In the genomic region with DNA sequence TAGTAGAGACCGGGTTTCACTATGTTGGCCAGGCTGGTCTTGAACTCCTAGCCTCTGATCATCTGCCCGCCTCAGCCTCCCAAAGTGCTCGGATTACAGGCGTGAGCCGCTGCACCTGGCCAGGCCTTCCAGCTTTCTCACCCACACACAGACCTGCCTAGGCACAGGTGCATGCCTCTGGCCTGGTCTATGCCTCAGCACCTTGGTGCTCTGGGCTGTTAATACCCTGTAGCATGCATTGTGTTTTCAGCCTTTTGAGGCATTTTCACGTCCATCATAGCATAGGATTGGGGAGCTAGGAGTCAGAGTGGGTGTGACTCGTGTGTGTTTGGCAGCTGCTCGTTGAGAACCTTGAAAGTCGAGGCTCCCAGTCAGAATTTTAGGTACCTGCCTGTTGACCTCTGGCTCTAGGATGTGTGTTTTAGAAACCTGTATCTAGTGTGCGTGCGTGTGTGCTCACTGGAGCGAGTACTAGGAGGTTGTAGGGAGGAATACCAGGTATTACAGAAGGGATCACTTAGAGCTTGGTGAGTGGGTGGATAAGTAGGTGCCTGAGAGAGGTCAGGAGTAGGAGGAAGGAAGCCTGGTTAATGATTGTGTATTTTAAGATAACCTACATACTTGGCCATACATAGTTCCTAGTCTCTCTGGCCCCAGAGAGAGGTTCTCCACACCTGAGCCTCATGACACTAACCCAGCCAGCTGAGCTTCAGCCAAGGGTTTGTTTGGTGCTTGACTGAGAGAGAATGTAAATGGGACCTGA, we compare ENCODE assay signal across 14 cellular contexts. TPM values are rescaled to one million over a fixed set of nuclear protein-coding genes. Genes with fewer than 3 reads are reported as not detected.
DNase-seq lines count a peak whose midpoint lies in the region; ATAC-seq and TF ChIP-seq lines count a peak whose summit lies in the region.
"Had no signal": no experiment of that assay in that cellular context is flagged by ENCODE, and none has a peak within 500 bp of the region (broad histone marks: within the 10 kb centered on the region; RNA-seq: fewer than 3 reads in every experiment).

No MANE protein-coding gene starts in this region.

- POLR2A ChIA-PET in activated CD8-positive, alpha-beta T cell treated with anti-CD3 and anti-CD28 coated beads for 36 hours (lab: Charles Lee), result interaction anchor here (0.7 kb wide), 1 partner anchor 13 kb away, joined by 3 read pairs; no protein-coding TSS in a partner anchor
- POLR2A ChIA-PET in activated CD8-positive, alpha-beta T cell treated with anti-CD3 and anti-CD28 coated beads, Interleukin-2, amount 10 ng/mL, durations not matched to agents 7 days and 5 days (lab: Charles Lee), result interaction anchor here (0.9 kb wide), 1 partner anchor 18 kb away, joined by 3 read pairs; no protein-coding TSS in a partner anchor
- POLR2A ChIA-PET in RWPE1 (lab: Yijun Ruan, JAX; ENCODE audit: low non-redundant PET), result no interaction called here

- no peak for TF ChIP-seq CTCF in activated CD8-positive, alpha-beta T cell treated with anti-CD3 and anti-CD28 coated beads for 36 hours (IDR thresholded peaks at IDR 0.05)
- TF ChIP-seq CTCF in RWPE1 (conservative IDR thresholded peaks at IDR 0.05; ENCODE audit: low read depth) (no peak), foreskin fibroblast (IDR thresholded peaks at IDR 0.05; ENCODE audit: low read depth, low read length) (no peak)

- no peaks in the 10 kb centered on the region for H3K9me3 Mint-ChIP-seq in activated CD8-positive, alpha-beta T cell treated with anti-CD3 and anti-CD28 coated beads for 36 hours
- H3K9me3 Mint-ChIP-seq in activated CD8-positive, alpha-beta T cell treated with anti-CD3 and anti-CD28 coated beads, Interleukin-2, amount 10 ng/mL, durations not matched to agents 7 days and 5 days (ENCODE audit: insufficient read depth), result no peaks in the 10 kb centered on the region
- no peaks in the 10 kb centered on the region for H3K9me3 Mint-ChIP-seq in stimulated activated naive B cell treated with anti-CD40 and anti-IgM and Interleukin-4, amounts not matched to agents 10 μg/mL and 1 μg/mL and 100 μg/mL, for 72 hours
- H3K9me3 Mint-ChIP-seq: activated T-cell treated with anti-CD3 and anti-CD28 coated beads, Interleukin-2, amount 50 U/mL, for 4 hours had no signal

- ATAC-seq in activated CD8-positive, alpha-beta T cell treated with anti-CD3 and anti-CD28 coated beads for 36 hours, result no peak
- ATAC-seq in activated CD8-positive, alpha-beta T cell treated with anti-CD3 and anti-CD28 coated beads, Interleukin-2, amount 10 ng/mL, durations not matched to agents 7 days and 5 days, result no peak
- ATAC-seq in left colon, result peak; percentile 92
- peak; percentile 33 to 51 for ATAC-seq in stimulated activated naive B cell treated with anti-CD40 and anti-IgM and Interleukin-4, amounts not matched to agents 10 μg/mL and 1 μg/mL and 100 μg/mL, for 72 hours (replicated peaks)
- no peak for ATAC-seq in GM21526 (IDR thresholded peaks at IDR 0.05; ENCODE audit: low FRiP score, unreplicated experiment)

- DNase-seq in activated CD8-positive, alpha-beta T cell treated with anti-CD3 and anti-CD28 coated beads for 36 hours, result no peak
- no peak for DNase-seq in activated CD8-positive, alpha-beta T cell treated with anti-CD3 and anti-CD28 coated beads, Interleukin-2, amount 10 ng/mL, durations not matched to agents 7 days and 5 days
- DNase-seq in RWPE1 (ENCODE audit: low spot score), result no peak
- peak in 1 of 2 donors; percentile 29 for DNase-seq in left colon
- DNase-seq in stimulated activated naive B cell treated with anti-CD40 and anti-IgM and Interleukin-4, amounts not matched to agents 10 μg/mL and 1 μg/mL and 100 μg/mL, for 72 hours, result no peak
- no peak for DNase-seq in foreskin fibroblast
- no peak for DNase-seq in NCI-H1694 treated with DMSO at 0.1 percent for 48 hours (lab: John Stamatoyannopoulos, UW)
- DNase-seq: activated T-cell treated with anti-CD3 and anti-CD28 coated beads, Interleukin-2, amount 50 U/mL, for 4 hours; GDM1; NCI-H1092 treated with DMSO at 0.1 percent for 48 hours; NK-92 treated with Interleukin-12 subunit alpha and Interleukin-12 subunit beta, amount 100 ng/mL, for 24 hours; spleen had no signal

- no peak overlapping the region for H3K4me3 Mint-ChIP-seq in activated CD8-positive, alpha-beta T cell treated with anti-CD3 and anti-CD28 coated beads for 36 hours
- no peak overlapping the region for H3K4me3 Mint-ChIP-seq in activated CD8-positive, alpha-beta T cell treated with anti-CD3 and anti-CD28 coated beads, Interleukin-2, amount 10 ng/mL, durations not matched to agents 7 days and 5 days
- peak overlapping the region; percentile 11 to 28 for H3K4me3 Mint-ChIP-seq in stimulated activated naive B cell treated with anti-CD40 and anti-IgM and Interleukin-4, amounts not matched to agents 10 μg/mL and 1 μg/mL and 100 μg/mL, for 72 hours
- H3K4me3 Mint-ChIP-seq: activated T-cell treated with anti-CD3 and anti-CD28 coated beads, Interleukin-2, amount 50 U/mL, for 4 hours had no signal

- peak overlapping the region; percentile 17 for H3K27ac Mint-ChIP-seq in activated CD8-positive, alpha-beta T cell treated with anti-CD3 and anti-CD28 coated beads for 36 hours
- no peak overlapping the region for H3K27ac Mint-ChIP-seq in activated CD8-positive, alpha-beta T cell treated with anti-CD3 and anti-CD28 coated beads, Interleukin-2, amount 10 ng/mL, durations not matched to agents 7 days and 5 days
- H3K27ac Mint-ChIP-seq in stimulated activated naive B cell treated with anti-CD40 and anti-IgM and Interleukin-4, amounts not matched to agents 10 μg/mL and 1 μg/mL and 100 μg/mL, for 72 hours, result peak overlapping the region; percentile 68

- CTCF ChIA-PET in activated CD8-positive, alpha-beta T cell treated with anti-CD3 and anti-CD28 coated beads for 36 hours (lab: Charles Lee), result interaction anchor here (1.3 to 1.6 kb wide), 3 partner anchors 20 to 52 kb away, joined by 3 to 4 read pairs (median 4); a partner anchor contains a TSS
- CTCF ChIA-PET in activated CD8-positive, alpha-beta T cell treated with anti-CD3 and anti-CD28 coated beads, Interleukin-2, amount 10 ng/mL, durations not matched to agents 7 days and 5 days (lab: Charles Lee), result interaction anchor here (1.2 kb wide), 2 partner anchors 20 to 24 kb away, joined by 4 to 5 read pairs; a partner anchor contains a TSS
- CTCF ChIA-PET in RWPE1 (lab: Yijun Ruan, JAX), result interaction anchor here (0.6 to 1.3 kb wide), 4 partner anchors 51 to 699 kb away, joined by 3 to 4 read pairs (median 3); no protein-coding TSS in a partner anchor

- H3K4me1 Mint-ChIP-seq in activated CD8-positive, alpha-beta T cell treated with anti-CD3 and anti-CD28 coated beads for 36 hours (ENCODE audit: low read depth), result peaks cover 67% of the 10 kb centered on the region
- peaks cover 35% of the 10 kb centered on the region for H3K4me1 Mint-ChIP-seq in activated CD8-positive, alpha-beta T cell treated with anti-CD3 and anti-CD28 coated beads, Interleukin-2, amount 10 ng/mL, durations not matched to agents 7 days and 5 days (ENCODE audit: low read depth)
- peaks cover 29 to 65% of the 10 kb centered on the region in 2 donors for H3K4me1 Mint-ChIP-seq in stimulated activated naive B cell treated with anti-CD40 and anti-IgM and Interleukin-4, amounts not matched to agents 10 μg/mL and 1 μg/mL and 100 μg/mL, for 72 hours

- peaks cover 55% of the 10 kb centered on the region for H3K36me3 Mint-ChIP-seq in activated CD8-positive, alpha-beta T cell treated with anti-CD3 and anti-CD28 coated beads for 36 hours (ENCODE audit: low read depth)
- H3K36me3 Mint-ChIP-seq in activated CD8-positive, alpha-beta T cell treated with anti-CD3 and anti-CD28 coated beads, Interleukin-2, amount 10 ng/mL, durations not matched to agents 7 days and 5 days (ENCODE audit: low read depth), result peaks cover 64% of the 10 kb centered on the region
- peaks cover 27 to 56% of the 10 kb centered on the region in 2 donors for H3K36me3 Mint-ChIP-seq in stimulated activated naive B cell treated with anti-CD40 and anti-IgM and Interleukin-4, amounts not matched to agents 10 μg/mL and 1 μg/mL and 100 μg/mL, for 72 hours

- H3K27ac ChIP-seq in RWPE1, result peak overlapping the region; percentile 48
- H3K27ac ChIP-seq: spleen had no signal

- no peak overlapping the region for H3K4me3 ChIP-seq in foreskin fibroblast (ENCODE audit: low read depth in 1 of 2, low read length in 2 of 2)
- H3K4me3 ChIP-seq: spleen had no signal

- intact Hi-C loops in activated CD8-positive, alpha-beta T cell treated with anti-CD3 and anti-CD28 coated beads for 36 hours (cut with micrococcal nuclease), result no loop called here
- intact Hi-C loops in left colon (cut with DNase I, micrococcal nuclease), result no loop called here

- no peaks in the 10 kb centered on the region for H3K27me3 Mint-ChIP-seq in activated CD8-positive, alpha-beta T cell treated with anti-CD3 and anti-CD28 coated beads for 36 hours
- H3K27me3 Mint-ChIP-seq in activated CD8-positive, alpha-beta T cell treated with anti-CD3 and anti-CD28 coated beads, Interleukin-2, amount 10 ng/mL, durations not matched to agents 7 days and 5 days (ENCODE audit: low read depth), result no peaks in the 10 kb centered on the region
- no peaks in the 10 kb centered on the region for H3K27me3 Mint-ChIP-seq in stimulated activated naive B cell treated with anti-CD40 and anti-IgM and Interleukin-4, amounts not matched to agents 10 μg/mL and 1 μg/mL and 100 μg/mL, for 72 hours

RNA-seq across cellular contexts. Expression of a gene that starts 20.0 kb away (rescaled TPM):
- total RNA-seq in activated CD8-positive, alpha-beta T cell treated with anti-CD3 and anti-CD28 coated beads for 36 hours, result 100 to 1,000 TPM in 1 of 2 experiments, 10 to 100 TPM in 1; 99.1 to 102 TPM
- 10 to 100 TPM; 87.0 to 87.4 TPM for total RNA-seq in activated CD8-positive, alpha-beta T cell treated with anti-CD3 and anti-CD28 coated beads, Interleukin-2, amount 10 ng/mL, durations not matched to agents 7 days and 5 days
- 10 to 100 TPM; 51.3 to 60.9 TPM for total RNA-seq in left colon

RNA-seq across cellular contexts. Expression of a gene that starts 29.8 kb away (rescaled TPM):
- total RNA-seq in activated CD8-positive, alpha-beta T cell treated with anti-CD3 and anti-CD28 coated beads for 36 hours, result under 1 TPM; 0.25 to 0.40 TPM
- under 1 TPM; 0.37 to 0.39 TPM for total RNA-seq in activated CD8-positive, alpha-beta T cell treated with anti-CD3 and anti-CD28 coated beads, Interleukin-2, amount 10 ng/mL, durations not matched to agents 7 days and 5 days
- total RNA-seq in left colon, result 100 to 1,000 TPM; 126 to 184 TPM
- total RNA-seq: lung microvascular endothelial cell had no signal

RNA-seq across cellular contexts. Expression of a gene that starts 44.9 kb away (rescaled TPM):
- total RNA-seq in activated CD8-positive, alpha-beta T cell treated with anti-CD3 and anti-CD28 coated beads for 36 hours, result 10 to 100 TPM; 29.1 to 34.5 TPM
- 10 to 100 TPM; 56.2 to 58.0 TPM for total RNA-seq in activated CD8-positive, alpha-beta T cell treated with anti-CD3 and anti-CD28 coated beads, Interleukin-2, amount 10 ng/mL, durations not matched to agents 7 days and 5 days
- 10 to 100 TPM; 49.9 to 50.4 TPM for total RNA-seq in left colon

Comparison
In these comparisons a context has a peak if more than half of its experiments do, and no peak if none do; other contexts are left out.
1. ATAC-seq: peak in left colon (single experiment) and stimulated activated naive B cell treated with anti-CD40 and anti-IgM and Interleukin-4, amounts not matched to agents 10 μg/mL and 1 μg/mL and 100 μg/mL, for 72 hours (2 of 2); none in activated CD8-positive, alpha-beta T cell treated with anti-CD3 and anti-CD28 coated beads for 36 hours (single experiment), activated CD8-positive, alpha-beta T cell treated with anti-CD3 and anti-CD28 coated beads, Interleukin-2, amount 10 ng/mL, durations not matched to agents 7 days and 5 days (single experiment) and GM21526 (single experiment).
2. H3K4me3 Mint-ChIP-seq: peak in stimulated activated naive B cell treated with anti-CD40 and anti-IgM and Interleukin-4, amounts not matched to agents 10 μg/mL and 1 μg/mL and 100 μg/mL, for 72 hours (2 of 2); none in activated CD8-positive, alpha-beta T cell treated with anti-CD3 and anti-CD28 coated beads for 36 hours (single experiment) and activated CD8-positive, alpha-beta T cell treated with anti-CD3 and anti-CD28 coated beads, Interleukin-2, amount 10 ng/mL, durations not matched to agents 7 days and 5 days (single experiment).
3. RNA of a gene that starts 29.8 kb away (total RNA-seq): 126 to 184 TPM in left colon; 0.25 to 0.40 TPM in activated CD8-positive, alpha-beta T cell treated with anti-CD3 and anti-CD28 coated beads for 36 hours and 0.37 to 0.39 TPM in activated CD8-positive, alpha-beta T cell treated with anti-CD3 and anti-CD28 coated beads, Interleukin-2, amount 10 ng/mL, durations not matched to agents 7 days and 5 days; every median in the first group is over 10 times any median in the second.